In the genomic region with DNA sequence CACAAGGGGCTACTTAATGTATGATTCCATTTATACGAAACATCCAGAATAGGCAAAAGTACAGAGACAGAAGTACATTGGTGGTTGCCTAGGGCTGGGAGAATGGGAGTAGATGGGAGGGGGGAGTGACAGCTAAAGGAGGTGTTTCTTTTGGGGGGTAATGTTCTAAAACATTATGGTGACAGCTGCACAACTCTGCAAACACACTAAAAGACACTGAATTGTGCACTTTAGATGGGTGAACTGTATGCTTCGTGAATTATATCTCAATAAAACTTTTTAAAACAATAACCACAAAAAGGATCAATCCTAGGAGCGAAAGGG, we compare ENCODE assay signal across 8 cellular contexts. TPM values are rescaled to one million over a fixed set of nuclear protein-coding genes. Genes with fewer than 3 reads are reported as not detected.
DNase-seq lines count a peak whose midpoint lies in the region; ATAC-seq and TF ChIP-seq lines count a peak whose summit lies in the region.

No MANE protein-coding gene starts in this region.

- H3K4me3 ChIP-seq in GM12865 (ENCODE audit: low read depth, low read length) = peak overlapping the region; percentile 69

- peaks cover 25% of the 10 kb centered on the region for H3K27me3 ChIP-seq in foreskin keratinocyte

- H3K4me1 ChIP-seq in foreskin keratinocyte = peaks cover 5% of the 10 kb centered on the region

- peak overlapping the region; percentile 76 for H3K27ac ChIP-seq in VCaP
- H3K27ac ChIP-seq in foreskin keratinocyte = peak overlapping the region; percentile 29

- ATAC-seq in foreskin keratinocyte (no peak), sciatic nerve (peak; percentile 3), GM21619 (IDR thresholded peaks at IDR 0.05; ENCODE audit: unreplicated experiment) (no peak)

- DNase-seq in GM12865 (ENCODE audit: low read depth) = no peak
- no peak for DNase-seq in foreskin keratinocyte
- DNase-seq in sciatic nerve (ENCODE audit: low spot score) = no peak
- DNase-seq in inferior parietal cortex (ENCODE audit: extremely low spot score) = no peak
- DNase-seq in activated gamma-delta T cell treated with Interleukin-2 at 50 U/mL for 16 hours = no peak
- no peak for DNase-seq in H4 (ENCODE audit: low spot score)

- intact Hi-C loops in sciatic nerve (cut with DNase I) = no loop called here

- TF ChIP-seq CTCF in GM12865 (IDR thresholded peaks at IDR 0.05; ENCODE audit: insufficient read depth, low read depth, low read length, missing control alignments) (no peak), VCaP (conservative IDR thresholded peaks at IDR 0.05) (no peak), foreskin keratinocyte (conservative IDR thresholded peaks at IDR 0.05) (no peak)

RNA-seq across cellular contexts. Expression of a gene that starts 0.7 kb away (rescaled TPM):
- total RNA-seq in foreskin keratinocyte (1.6 and 2.1 TPM in 2 replicates), sciatic nerve (32.5 TPM)
- polyA plus RNA-seq in foreskin keratinocyte = 2.0 and 3.0 TPM in 2 replicates
- 3.3 and 3.9 TPM in 2 replicates for total RNA-seq in H4 (2014; rRNA removed; shearing (Covaris generic))
